ENCODE assay signal across 12 cellular contexts in the genomic region with DNA sequence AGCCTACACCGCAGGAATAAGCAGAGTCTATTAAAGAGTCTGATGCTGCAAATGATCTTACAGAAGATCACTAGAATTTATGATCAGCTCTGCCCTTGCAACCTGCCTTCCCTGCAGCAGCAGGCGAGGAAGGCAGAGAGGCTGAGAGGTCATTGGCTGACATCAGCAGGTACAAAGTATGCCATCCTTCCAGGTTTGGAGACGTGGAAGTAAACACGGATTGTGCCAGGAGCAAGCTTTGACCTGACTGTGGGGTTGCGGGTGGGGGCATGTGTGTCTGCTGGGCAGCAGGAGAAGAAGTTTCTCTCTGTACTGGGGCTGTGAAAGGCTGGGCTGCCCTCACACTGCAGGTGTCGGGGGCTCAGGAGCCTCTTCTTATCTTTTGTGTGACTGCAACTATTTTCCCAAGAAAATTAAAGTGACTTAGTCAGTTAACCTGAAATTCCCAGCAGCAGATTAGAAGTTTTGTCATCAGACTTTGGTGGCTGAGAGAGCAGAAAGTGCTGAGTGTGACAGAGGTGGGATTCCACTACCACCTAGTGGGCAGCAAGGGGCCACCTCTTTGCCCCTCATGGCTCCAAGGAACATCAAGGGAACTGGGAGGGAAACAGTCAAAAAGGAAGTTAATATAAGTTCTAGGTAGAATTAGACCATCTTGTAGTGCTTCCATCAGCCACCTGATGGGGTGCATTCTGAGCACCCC.
DNase-seq lines count a peak whose midpoint lies in the region; ATAC-seq, FAIRE-seq and TF ChIP-seq lines count a peak whose summit lies in the region.
"Had no signal": no experiment of that assay in that cellular context is flagged by ENCODE, and none has a peak within 500 bp of the region (broad histone marks: within the 10 kb centered on the region; RNA-seq: fewer than 3 reads in every experiment).

No MANE protein-coding gene starts in this region.

- BruUV-seq in HepG2 (replicated peaks; lab: Mats Ljungman, UMichigan) = no TSS peak

- no peak overlapping the region for H3K4me2 ChIP-seq in HepG2 (ENCODE audit: low read depth, low read length)

- CTCF ChIA-PET in HepG2 (lab: Yijun Ruan, JAX; ENCODE audit: low intra/inter-chr PET ratio, low total read pairs) = no interaction called here

- peak overlapping the region; percentile 67 to 83 for H3K27ac ChIP-seq in liver (ENCODE audit: low read depth in 1 of 2, low read length in 2 of 2)
- no peak overlapping the region for H3K27ac ChIP-seq in HepG2 (ENCODE audit: extremely low read length, insufficient read depth, low read length)

- no peak for TF ChIP-seq EP300 in HepG2 (IDR thresholded peaks at IDR 0.05; ENCODE audit: low read depth in 2 of 2, low read length in 2 of 2)
- no peak for TF ChIP-seq EP300 in HepG2 (CRISPR knock-in tag; IDR thresholded peaks at IDR 0.05; ENCODE audit: borderline replicate concordance)

- peak overlapping the region in 1 of 2 donors; percentile 28 for H3K9ac ChIP-seq in liver (ENCODE audit: low read depth in 1 of 2, low read length in 2 of 2)
- no peak overlapping the region for H3K9ac ChIP-seq in HepG2 (ENCODE audit: insufficient read depth, low read depth, low read length)

- 32% methylated on average over 6 of the region's 6 CpGs for WGBS in liver
- 0% methylated on average over 6 of the region's 6 CpGs for WGBS in HepG2 (ENCODE audit: low lambda C conversion rate)

- TF ChIP-seq RAD21 in liver (IDR thresholded peaks at IDR 0.05) (peak; percentile 38 to 48), HepG2 (CRISPR knock-in tag; IDR thresholded peaks at IDR 0.05) (no peak)

- no peak for ATAC-seq in HepG2
- no peak for ATAC-seq in HG03135 (IDR thresholded peaks at IDR 0.05; ENCODE audit: unreplicated experiment)
- ATAC-seq: K562 had no signal

- intact Hi-C loops in HepG2 (cut with micrococcal nuclease; ENCODE audit: unreplicated experiment) = no loop called here

- H3K36me3 ChIP-seq in liver (ENCODE audit: control insufficient read depth in 4 of 4, insufficient read depth in 3 of 4, low read depth in 1 of 4, low read length in 3 of 4) (no peaks in the 10 kb centered on the region), HepG2 (replicated peaks in 1 of 2; ENCODE audit: control insufficient read depth in 1 of 2, insufficient read depth in 2 of 2, low read length in 2 of 2) (no peaks in the 10 kb centered on the region)

- TF ChIP-seq CTCF in liver (IDR thresholded peaks at IDR 0.05; ENCODE audit: low read depth, low read length, missing input control) (peak; percentile 9), HepG2 (CRISPR knock-in tag; IDR thresholded peaks at IDR 0.05) (no peak), epithelial cell of proximal tubule (conservative IDR thresholded peaks at IDR 0.05; ENCODE audit: low read depth, low read length) (peak; percentile 63)

- H3K9me3 ChIP-seq in liver (ENCODE audit: control insufficient read depth in 4 of 4, low read length in 3 of 4) (no peaks in the 10 kb centered on the region), HepG2 (ENCODE audit: low read length) (0 out of 2 replicates have a peak, but pooled peaks cover under 1% of the 10 kb centered on the region)

- in situ Hi-C loops in HepG2 (cut with HindIII; ENCODE audit: extremely low pct_ligation_motif_present, low pct_unique_long_range_greater_than_20kb) = no loop called here

- no peak overlapping the region for H2AFZ ChIP-seq in HepG2 (ENCODE audit: low read length)

- POLR2A ChIA-PET in HepG2 (lab: Yijun Ruan, JAX) = no interaction called here

- H3K4me1 ChIP-seq in liver (ENCODE audit: control insufficient read depth in 4 of 4, insufficient read depth in 4 of 4, low read length in 3 of 4) = peaks cover 5 to 23% (median 19%) of the 10 kb centered on the region in 4 donors
- H3K4me1 ChIP-seq in HepG2 (ENCODE audit: insufficient read depth, low read length) = no peaks in the 10 kb centered on the region

- no peaks in the 10 kb centered on the region for H3K79me2 ChIP-seq in HepG2 (ENCODE audit: insufficient read depth, low read length)

- no peak for DNase-seq in HepG2 (ENCODE audit: low spot score)
- peak; percentile 48 for DNase-seq in NCI-H146 (lab: John Stamatoyannopoulos, UW)
- no peak for DNase-seq in epithelial cell of proximal tubule (ENCODE audit: low read depth)
- no peak for DNase-seq in NOMO-1 treated with dmso at 0.1 percent for 144 hours (lab: John Stamatoyannopoulos, UW; ENCODE audit: unreplicated experiment)
- no peak for DNase-seq in NOMO-1 (lab: John Stamatoyannopoulos, UW; ENCODE audit: unreplicated experiment in 2 of 2)
- DNase-seq in activated CD4-positive, alpha-beta T cell treated with anti-CD3 and anti-CD28 coated beads, Interleukin-2, amount 50 U/mL, for 48 hours = no peak
- DNase-seq: activated naive CD8-positive, alpha-beta T cell treated with anti-CD3 and anti-CD28 coated beads, Interleukin-2, amount 50 U/mL, for 24 hours; DMS153 had no signal

- no peak for TF ChIP-seq POLR2A in HepG2 (IDR thresholded peaks at IDR 0.05; ENCODE audit: insufficient read depth in 1 of 2, low read depth in 2 of 2, low read length in 2 of 2)

- no peaks in the 10 kb centered on the region for H4K20me1 ChIP-seq in HepG2 (ENCODE audit: insufficient read depth, low read length)

- no peak for FAIRE-seq in HepG2 (lab: Jason Lieb, UNC)
- FAIRE-seq: K562, urothelium cell line had no signal

- H3K4me3 ChIP-seq in liver (ENCODE audit: low read depth in 1 of 3, low read length in 3 of 3) = no peak overlapping the region
- H3K4me3 ChIP-seq in HepG2 (replicated peaks in 1 of 3; ENCODE audit: insufficient read depth in 1 of 3, low read depth in 2 of 3, low read length in 3 of 3) = no peak overlapping the region
- H3K4me3 ChIP-seq in epithelial cell of proximal tubule (ENCODE audit: low read depth, low read length) = no peak overlapping the region
- H3K4me3 ChIP-seq: K562 had no signal

- H3K27me3 ChIP-seq in liver (ENCODE audit: control insufficient read depth in 4 of 4, insufficient read depth in 4 of 4, low read length in 3 of 4) = no peaks in the 10 kb centered on the region
- H3K27me3 ChIP-seq in HepG2 (ENCODE audit: control insufficient read depth in 1 of 2, insufficient read depth in 2 of 2, low read length in 2 of 2) = no peaks in the 10 kb centered on the region

TF ChIP-seq in liver, 16 proteins besides CTCF, POLR2A, EP300 and RAD21 (continues in another document):
- TF ChIP-seq FOXA1 (IDR thresholded peaks at IDR 0.05) = peak; percentile 96
- no peak for TF ChIP-seq ATF3 (IDR thresholded peaks at IDR 0.05)
- peak; percentile 75 for TF ChIP-seq YY1 (IDR thresholded peaks at IDR 0.05)
- TF ChIP-seq, protein P1, sequence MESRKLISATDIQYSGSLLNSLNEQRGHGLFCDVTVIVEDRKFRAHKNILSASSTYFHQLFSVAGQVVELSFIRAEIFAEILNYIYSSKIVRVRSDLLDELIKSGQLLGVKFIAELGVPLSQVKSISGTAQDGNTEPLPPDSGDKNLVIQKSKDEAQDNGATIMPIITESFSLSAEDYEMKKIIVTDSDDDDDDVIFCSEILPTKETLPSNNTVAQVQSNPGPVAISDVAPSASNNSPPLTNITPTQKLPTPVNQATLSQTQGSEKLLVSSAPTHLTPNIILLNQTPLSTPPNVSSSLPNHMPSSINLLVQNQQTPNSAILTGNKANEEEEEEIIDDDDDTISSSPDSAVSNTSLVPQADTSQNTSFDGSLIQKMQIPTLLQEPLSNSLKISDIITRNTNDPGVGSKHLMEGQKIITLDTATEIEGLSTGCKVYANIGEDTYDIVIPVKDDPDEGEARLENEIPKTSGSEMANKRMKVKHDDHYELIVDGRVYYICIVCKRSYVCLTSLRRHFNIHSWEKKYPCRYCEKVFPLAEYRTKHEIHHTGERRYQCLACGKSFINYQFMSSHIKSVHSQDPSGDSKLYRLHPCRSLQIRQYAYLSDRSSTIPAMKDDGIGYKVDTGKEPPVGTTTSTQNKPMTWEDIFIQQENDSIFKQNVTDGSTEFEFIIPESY (IDR thresholded peaks at IDR 0.05) = peak; percentile 58
- peak; percentile 89 to 93 for TF ChIP-seq HNF4A (conservative IDR thresholded peaks at IDR 0.05)
- TF ChIP-seq SP1 (IDR thresholded peaks at IDR 0.05) = peak; percentile 77
- TF ChIP-seq RXRA (IDR thresholded peaks at IDR 0.05) = peak; percentile 96 to 98
- peak; percentile 91 for TF ChIP-seq FOXA2 (IDR thresholded peaks at IDR 0.05)

TF ChIP-seq in HepG2, 621 proteins besides CTCF, POLR2A, EP300 and RAD21:
- no peak for TF ChIP-seq RFXANK (CRISPR knock-in tag; IDR thresholded peaks at IDR 0.05)
- no peak for TF ChIP-seq ZNF10 (CRISPR knock-in tag; IDR thresholded peaks at IDR 0.05; ENCODE audit: borderline replicate concordance, low read depth)
